In genomic region chr1:11482904-11483479, GRCh38 we compare ENCODE assay signal across 15 cellular contexts. TPM values are rescaled to one million over a fixed set of nuclear protein-coding genes. Genes with fewer than 3 reads are reported as not detected.
DNase-seq lines count a peak whose midpoint lies in the region; ATAC-seq and TF ChIP-seq lines count a peak whose summit lies in the region.
"Had no signal": no experiment of that assay in that cellular context is flagged by ENCODE, and none has a peak within 500 bp of the region (broad histone marks: within the 10 kb centered on the region; RNA-seq: fewer than 3 reads in every experiment).

No MANE protein-coding gene starts in this region.

- 0 out of 2 replicates have a peak, but pooled peaks have one; percentile 8 for TF ChIP-seq RAD21 in SK-N-SH (IDR thresholded peaks at IDR 0.05; ENCODE audit: low read length)

- no peak overlapping the region for H3K4me3 ChIP-seq in SK-N-SH (ENCODE audit: low read depth in 2 of 2, low read length in 1 of 2)

- H3K27me3 ChIP-seq in SK-N-SH (ENCODE audit: insufficient read depth) = no peaks in the 10 kb centered on the region

- TF ChIP-seq CTCF in SK-N-SH (IDR thresholded peaks at IDR 0.05) = no peak
- TF ChIP-seq CTCF in chondrocyte (IDR thresholded peaks at IDR 0.05) = no peak
- TF ChIP-seq CTCF in GM10266 (IDR thresholded peaks at IDR 0.05; ENCODE audit: control insufficient read depth, insufficient read depth, low read depth, missing control alignments) = no peak

- ATAC-seq in SK-N-SH treated with all-trans-retinoic acid at 6 μM for 48 hours (no peak), GM21786 (IDR thresholded peaks at IDR 0.05; ENCODE audit: unreplicated experiment) (no peak)
- ATAC-seq: HepG2 had no signal

- no peaks in the 10 kb centered on the region for H3K9me3 ChIP-seq in SK-N-SH

- H4K20me1 ChIP-seq in SK-N-SH (ENCODE audit: insufficient read depth) = no peaks in the 10 kb centered on the region

- H3F3A ChIP-seq in SK-N-SH (replicated peaks; ENCODE audit: insufficient read depth) = no peaks in the 10 kb centered on the region

- peaks cover 5% of the 10 kb centered on the region for H3K4me1 Mint-ChIP-seq in chondrocyte (ENCODE audit: low read depth)

- H3K9me2 ChIP-seq in SK-N-SH = no peaks in the 10 kb centered on the region

- 52% methylated on average over 13 of the region's 15 CpGs for WGBS in SK-N-SH (ENCODE audit: low lambda C conversion rate)

- DNase-seq in SK-N-SH (peak; percentile 54), chondrocyte (ENCODE audit: low spot score) (peak; percentile 2), occipital lobe (lab: John Stamatoyannopoulos, UW) (peak; percentile 20), AG08395 (ENCODE audit: low spot score) (no peak), GM10266 (ENCODE audit: extremely low spot score) (no peak)
- DNase-seq: ACHN; CD4-positive, alpha-beta memory T cell; DMS79; HCEC 1CT; HFFc6 had no signal

- peak overlapping the region in 1 of 2 experiments; percentile 48; a peak in 2 of 4 replicates for H3K27ac ChIP-seq in SK-N-SH (ENCODE audit: low read depth in 2 of 2, low read length in 1 of 2)

- CTCF ChIA-PET in SK-N-SH (lab: Yijun Ruan, JAX) = interaction anchor here (0.9 to 1.9 kb wide), 9 partner anchors 27 to 197 kb away, joined by 3 to 12 read pairs (median 3); no protein-coding TSS in a partner anchor

- TF ChIP-seq EP300 in SK-N-SH (IDR thresholded peaks at IDR 0.05; ENCODE audit: borderline replicate concordance in 1 of 2, low read depth in 1 of 2, low read length in 1 of 2) = no peak

- no peak overlapping the region for H3K4me2 ChIP-seq in SK-N-SH

- H3K36me3 Mint-ChIP-seq in chondrocyte (ENCODE audit: low read depth) = peaks cover 3% of the 10 kb centered on the region

- no peaks in the 10 kb centered on the region for H3K9me3 Mint-ChIP-seq in chondrocyte (ENCODE audit: low read depth)
- H3K9me3 Mint-ChIP-seq: HFFc6 had no signal

- no peak overlapping the region for H3K27ac Mint-ChIP-seq in chondrocyte (ENCODE audit: unreplicated experiment)
- H3K27ac Mint-ChIP-seq: B cell; CD4-positive, alpha-beta memory T cell; HFFc6 had no signal

- H3K36me3 ChIP-seq in SK-N-SH (replicated peaks in 1 of 2; ENCODE audit: control insufficient read depth in 1 of 2, insufficient read depth in 2 of 2, low read length in 1 of 2) = no peaks in the 10 kb centered on the region

- POLR2A ChIA-PET in SK-N-SH (lab: Yijun Ruan, JAX) = no interaction called here

- H3K27me3 Mint-ChIP-seq in chondrocyte (ENCODE audit: low read depth) = peaks cover 64% of the 10 kb centered on the region

- no peak overlapping the region for H3K4me3 Mint-ChIP-seq in chondrocyte (ENCODE audit: unreplicated experiment)
- H3K4me3 Mint-ChIP-seq: B cell; CD4-positive, alpha-beta memory T cell; HFFc6 had no signal

- peaks cover 0 to 58% of the 10 kb centered on the region in 2 experiments; a peak in 2 of 4 replicates for H3K4me1 ChIP-seq in SK-N-SH (ENCODE audit: control insufficient read depth in 1 of 2, insufficient read depth in 2 of 2, low read depth in 1 of 2, low read length in 1 of 2)

- no peak overlapping the region for H2AFZ ChIP-seq in SK-N-SH (ENCODE audit: low read depth)

- H3K79me2 ChIP-seq in SK-N-SH (ENCODE audit: insufficient read depth) = no peaks in the 10 kb centered on the region

- H3K9ac ChIP-seq in SK-N-SH = no peak overlapping the region

TF ChIP-seq in SK-N-SH, 30 proteins besides CTCF, POLR2A, EP300 and RAD21 (continues in another document):
- TF ChIP-seq YY1 (IDR thresholded peaks at IDR 0.05; ENCODE audit: low read depth) = no peak
- TF ChIP-seq USF1 (IDR thresholded peaks at IDR 0.05; ENCODE audit: borderline replicate concordance, low read depth) = no peak
- TF ChIP-seq EZH2phosphoT487 (IDR thresholded peaks at IDR 0.05; ENCODE audit: borderline replicate concordance, low read depth) = no peak
- no peak for TF ChIP-seq TCF12 (IDR thresholded peaks at IDR 0.05)
- TF ChIP-seq POLR2AphosphoS5 (IDR thresholded peaks at IDR 0.05; ENCODE audit: low read depth, low read length) = no peak
- TF ChIP-seq JUND (IDR thresholded peaks at IDR 0.05) = no peak
- no peak for TF ChIP-seq SMC3 (IDR thresholded peaks at IDR 0.05; ENCODE audit: low read depth, low read length)
- TF ChIP-seq USF2 (IDR thresholded peaks at IDR 0.05; ENCODE audit: borderline replicate concordance, low read depth, low read length) = no peak
- no peak for TF ChIP-seq MAX (IDR thresholded peaks at IDR 0.05; ENCODE audit: low read depth)
- TF ChIP-seq FOXJ3 (CRISPR knock-in tag; IDR thresholded peaks at IDR 0.05) = 0 out of 2 replicates have a peak, but pooled peaks have one; percentile 28
- peak; percentile 50; the same call in 1 of the 2 replicates for TF ChIP-seq GATA2 (CRISPR knock-in tag; IDR thresholded peaks at IDR 0.05)

TF ChIP-seq in SK-N-SH treated with all-trans-retinoic acid at 6 μM for 48 hours, 23 proteins besides CTCF, POLR2A, EP300 and RAD21:
- TF ChIP-seq TSHZ2 (CRISPR knock-in tag; IDR thresholded peaks at IDR 0.05) = no peak
- no peak for TF ChIP-seq ZNF8 (CRISPR knock-in tag; IDR thresholded peaks at IDR 0.05)
- no peak for TF ChIP-seq TOX (CRISPR knock-in tag; IDR thresholded peaks at IDR 0.05; ENCODE audit: borderline replicate concordance)
- no peak for TF ChIP-seq BACH2 (CRISPR knock-in tag; IDR thresholded peaks at IDR 0.05; ENCODE audit: borderline replicate concordance)
- TF ChIP-seq OSR1 (CRISPR knock-in tag; IDR thresholded peaks at IDR 0.05) = no peak

RNA-seq across cellular contexts. Expression of gene DISP3, which starts 4.0 kb away (rescaled TPM):
- polyA plus RNA-seq in SK-N-SH (2012; rRNA removed) = 0.08 and 0.15 TPM in 2 replicates
- polyA plus RNA-seq in SK-N-SH (2012; cell fraction: cytosol; rRNA removed) = 0.05 and 0.13 TPM in 2 replicates
- 0.39 and 0.46 TPM in 2 replicates for polyA plus RNA-seq in SK-N-SH (2012; cell fraction: nucleus; rRNA removed)
- total RNA-seq in chondrocyte (0.05 to 0.21 TPM in 2 of 3 replicates, not detected in the other), occipital lobe (26.7 TPM)
- total RNA-seq: G401, HFFc6 had no signal

Comparison
In these comparisons a context has a peak if more than half of its experiments do, and no peak if none do; other contexts are left out.
1. DNase-seq: peak in SK-N-SH (single experiment), chondrocyte (single experiment) and occipital lobe (single experiment); none in AG08395 (single experiment) and GM10266 (single experiment).
2. RNA of gene DISP3, which starts 4.0 kb away (total RNA-seq): 26.7 TPM in occipital lobe (single experiment); 0.05 to 0.21 TPM in chondrocyte; every median in the first group is over 10 times any median in the second.